16 cellular contexts compared by ENCODE assay signal in genomic region chr17:850086-850827, GRCh38.
DNase-seq lines count a peak whose midpoint lies in the region; ATAC-seq and TF ChIP-seq lines count a peak whose summit lies in the region.
"Had no signal": no experiment of that assay in that cellular context is flagged by ENCODE, and none has a peak within 500 bp of the region (broad histone marks: within the 10 kb centered on the region; RNA-seq: fewer than 3 reads in every experiment).

No MANE protein-coding gene starts in this region.

- no peaks in the 10 kb centered on the region for H3K36me3 Mint-ChIP-seq in activated T-cell treated with anti-CD3 and anti-CD28 coated beads, Interleukin-2, amount 50 U/mL, for 72 hours (ENCODE audit: insufficient read depth in 2 of 2)

- no peak overlapping the region for H2AFZ ChIP-seq in neuronal stem cell (ENCODE audit: low read length)

- no peaks in the 10 kb centered on the region for H3K9me3 ChIP-seq in heart left ventricle
- no peaks in the 10 kb centered on the region for H3K9me3 ChIP-seq in esophagus muscularis mucosa
- peaks cover 0 to 5% of the 10 kb centered on the region in 2 donors for H3K9me3 ChIP-seq in neuronal stem cell (replicated peaks in 1 of 2; ENCODE audit: control insufficient read depth in 2 of 2, insufficient read depth in 1 of 2, low read depth in 1 of 2, low read length in 2 of 2)
- no peaks in the 10 kb centered on the region for H3K9me3 ChIP-seq in upper lobe of right lung
- H3K9me3 ChIP-seq: A549, SJCRH30 had no signal

- WGBS in heart left ventricle, 4 donors, result 85 to 87% (median 86%) methylated on average over 16 to 23 of the region's 23 CpGs
- WGBS in esophagus muscularis mucosa, result 75% methylated on average over 22 of the region's 23 CpGs
- WGBS in neuronal stem cell (ENCODE audit: extremely low coverage in 2 of 2, insufficient read length in 2 of 2, insufficient replicate concordance in 1 of 2), 2 donors, result no CpG with 5 or more reads among the region's 23 CpGs

- H3K4me1 ChIP-seq in heart left ventricle (peaks cover 0 to 54% (median 24%) of the 10 kb centered on the region in 12 donors), esophagus muscularis mucosa (peaks cover 28 to 64% (median 54%) of the 10 kb centered on the region in 4 donors), neuronal stem cell (ENCODE audit: control insufficient read depth in 2 of 2, insufficient read depth in 1 of 2, low read depth in 1 of 2, low read length in 2 of 2) (peaks cover 11 to 34% of the 10 kb centered on the region in 2 donors), upper lobe of right lung (peaks cover 5% of the 10 kb centered on the region)
- H3K4me1 ChIP-seq: A549 had no signal

- H3K4me1 Mint-ChIP-seq in activated T-cell treated with anti-CD3 and anti-CD28 coated beads, Interleukin-2, amount 50 U/mL, for 72 hours (ENCODE audit: low read depth), result peaks cover 10% of the 10 kb centered on the region

- H3K9me3 Mint-ChIP-seq in activated T-cell treated with anti-CD3 and anti-CD28 coated beads, Interleukin-2, amount 50 U/mL, for 72 hours, result no peaks in the 10 kb centered on the region
- H3K9me3 Mint-ChIP-seq: activated naive CD8-positive, alpha-beta T cell treated with anti-CD3 and anti-CD28 coated beads, Interleukin-2, amount 50 U/mL, for 24 hours had no signal

- no peak overlapping the region for H3K4ac ChIP-seq in neuronal stem cell (ENCODE audit: low read length)

- no peak overlapping the region for H2AK5ac ChIP-seq in neuronal stem cell (ENCODE audit: low read depth, low read length)

- no peak overlapping the region for H4K91ac ChIP-seq in neuronal stem cell (ENCODE audit: low read depth, low read length, poor library complexity)

- no peak overlapping the region for H2BK12ac ChIP-seq in neuronal stem cell (ENCODE audit: low read length)

- H3K36me3 ChIP-seq in heart left ventricle (no peaks in the 10 kb centered on the region), esophagus muscularis mucosa (no peaks in the 10 kb centered on the region), neuronal stem cell (replicated peaks in 1 of 2; ENCODE audit: control insufficient read depth in 2 of 2, insufficient read depth in 2 of 2, low read length in 2 of 2) (peaks cover 0 to 46% of the 10 kb centered on the region in 2 donors), upper lobe of right lung (no peaks in the 10 kb centered on the region)
- H3K36me3 ChIP-seq: SJCRH30 had no signal

- H3K4me3 Mint-ChIP-seq in activated T-cell treated with anti-CD3 and anti-CD28 coated beads, Interleukin-2, amount 50 U/mL, for 72 hours, result no peak overlapping the region
- H3K4me3 Mint-ChIP-seq: activated naive CD8-positive, alpha-beta T cell treated with anti-CD3 and anti-CD28 coated beads, Interleukin-2, amount 50 U/mL, for 24 hours had no signal

- ATAC-seq in heart left ventricle (no peak), upper lobe of right lung (no peak)
- no peak for ATAC-seq in activated T-cell treated with anti-CD3 and anti-CD28 coated beads, Interleukin-2, amount 50 U/mL, for 72 hours (replicated peaks in 1 of 2)
- ATAC-seq: activated naive CD8-positive, alpha-beta T cell treated with anti-CD3 and anti-CD28 coated beads, Interleukin-2, amount 50 U/mL, for 24 hours had no signal

- H3K23ac ChIP-seq in neuronal stem cell (ENCODE audit: low read depth, low read length, poor library complexity), result no peak overlapping the region

- H3K9ac ChIP-seq in neuronal stem cell (ENCODE audit: low read depth, low read length, poor library complexity), result no peak overlapping the region

- TF ChIP-seq POLR2A in heart left ventricle (IDR thresholded peaks at IDR 0.05) (no peak), esophagus muscularis mucosa (IDR thresholded peaks at IDR 0.05; ENCODE audit: low read depth) (no peak)

- no peak overlapping the region for H3K14ac ChIP-seq in neuronal stem cell (ENCODE audit: low read length)

- no peak overlapping the region for H3K4me2 ChIP-seq in neuronal stem cell (ENCODE audit: insufficient read depth, low read length, poor library complexity, severe bottlenecking)
- H3K4me2 ChIP-seq: A549 had no signal

- no peaks in the 10 kb centered on the region for H3K27me3 ChIP-seq in heart left ventricle
- no peaks in the 10 kb centered on the region for H3K27me3 ChIP-seq in esophagus muscularis mucosa
- H3K27me3 ChIP-seq in neuronal stem cell (ENCODE audit: control insufficient read depth in 3 of 3, insufficient read depth in 3 of 3, low read depth in 1 of 3, low read length in 3 of 3), result no peaks in the 10 kb centered on the region
- H3K27me3 ChIP-seq in upper lobe of right lung, result no peaks in the 10 kb centered on the region
- H3K27me3 ChIP-seq: SJCRH30 had no signal

- intact Hi-C loops in heart left ventricle (cut with DNase I) (loop anchor here in 1 of 10 donors (2.0 to 10.0 kb wide), 2 partner anchors 25 to 125 kb away; partner anchors contain the start of gene NXN), cardiac septum (cut with DNase I) (no loop called here), esophagus muscularis mucosa (cut with DNase I) (loop anchor here (10.0 kb wide), 1 partner anchor 55 kb away; no protein-coding TSS in a partner anchor), upper lobe of right lung (cut with DNase I) (no loop called here)

- no peak overlapping the region for H3K27ac Mint-ChIP-seq in activated T-cell treated with anti-CD3 and anti-CD28 coated beads, Interleukin-2, amount 50 U/mL, for 72 hours
- H3K27ac Mint-ChIP-seq: activated naive CD8-positive, alpha-beta T cell treated with anti-CD3 and anti-CD28 coated beads, Interleukin-2, amount 50 U/mL, for 24 hours had no signal

- peak overlapping the region; percentile 54 for H2BK15ac ChIP-seq in neuronal stem cell (ENCODE audit: low read length)

- H3K4me3 ChIP-seq in heart left ventricle (peak overlapping the region in 6 of 12 donors; percentile 20 to 37 (median 24)), esophagus muscularis mucosa (peak overlapping the region; percentile 26 to 33 (median 30)), neuronal stem cell (ENCODE audit: low read length in 2 of 2) (no peak overlapping the region), upper lobe of right lung (no peak overlapping the region)
- H3K4me3 ChIP-seq: A549 had no signal

- TF ChIP-seq EP300 in esophagus muscularis mucosa (IDR thresholded peaks at IDR 0.05), result no peak

- H3K27ac ChIP-seq in heart left ventricle, result peak overlapping the region in 10 of 12 donors; percentile 29 to 86 (median 61)
- peak overlapping the region; percentile 65 to 75 (median 66) for H3K27ac ChIP-seq in esophagus muscularis mucosa (replicated peaks in 1 of 4)
- no peak overlapping the region for H3K27ac ChIP-seq in neuronal stem cell (replicated peaks; ENCODE audit: low read length)
- H3K27ac ChIP-seq in upper lobe of right lung, result peak overlapping the region; percentile 6
- H3K27ac ChIP-seq: A549 had no signal

- DNase-seq in heart left ventricle (no peak), cardiac septum (ENCODE audit: low spot score) (no peak), esophagus muscularis mucosa (ENCODE audit: extremely low spot score) (no peak), neuronal stem cell (ENCODE audit: low spot score) (no peak), upper lobe of right lung (no peak), NCI-H1436 treated with DMSO at 0.1 percent for 48 hours (lab: John Stamatoyannopoulos, UW) (no peak), NCI-H2227 (lab: John Stamatoyannopoulos, UW; ENCODE audit: unreplicated experiment) (no peak)
- DNase-seq in activated T-cell treated with anti-CD3 and anti-CD28 coated beads, Interleukin-2, amount 50 U/mL, for 72 hours, result no peak
- DNase-seq: activated CD4-positive, alpha-beta T cell treated with anti-CD3 and anti-CD28 coated beads, Interleukin-2, amount 50 U/mL, for 1 hour; activated naive CD8-positive, alpha-beta T cell treated with anti-CD3 and anti-CD28 coated beads, Interleukin-2, amount 50 U/mL, for 24 hours; activated T-cell treated with anti-CD3 and anti-CD28 coated beads, Interleukin-2, amount 50 U/mL, for 48 hours; Calu3; GF-D8; stimulated activated CD4-positive, alpha-beta T cell treated with anti-CD3 and anti-CD28 coated beads, Interleukin-2, amount 100 ng/mL, for 48 hours had no signal

- TF ChIP-seq CTCF in heart left ventricle (IDR thresholded peaks at IDR 0.05) (no peak), esophagus muscularis mucosa (IDR thresholded peaks at IDR 0.05) (no peak), upper lobe of right lung (IDR thresholded peaks at IDR 0.05) (no peak)

- peaks cover 33% of the 10 kb centered on the region for H3K27me3 Mint-ChIP-seq in activated T-cell treated with anti-CD3 and anti-CD28 coated beads, Interleukin-2, amount 50 U/mL, for 72 hours (ENCODE audit: low read depth)

- H3K18ac ChIP-seq in neuronal stem cell (ENCODE audit: low read length), result no peak overlapping the region

- H2BK120ac ChIP-seq in neuronal stem cell (ENCODE audit: low read depth, low read length), result no peak overlapping the region

- no peak overlapping the region for H2BK5ac ChIP-seq in neuronal stem cell (ENCODE audit: low read length)

- no peak overlapping the region for H4K8ac ChIP-seq in neuronal stem cell (ENCODE audit: low read depth, low read length)

- peaks cover 2% of the 10 kb centered on the region for H3K79me1 ChIP-seq in neuronal stem cell (ENCODE audit: low read depth, low read length)

Comparison
In these comparisons a context has a peak if more than half of its experiments do, and no peak if none do; other contexts are left out.
1. H3K4me3 ChIP-seq: peak in esophagus muscularis mucosa (4 of 4); none in neuronal stem cell (0 of 2) and upper lobe of right lung (single experiment).